2 cellular contexts compared by ENCODE assay signal in the genomic region with DNA sequence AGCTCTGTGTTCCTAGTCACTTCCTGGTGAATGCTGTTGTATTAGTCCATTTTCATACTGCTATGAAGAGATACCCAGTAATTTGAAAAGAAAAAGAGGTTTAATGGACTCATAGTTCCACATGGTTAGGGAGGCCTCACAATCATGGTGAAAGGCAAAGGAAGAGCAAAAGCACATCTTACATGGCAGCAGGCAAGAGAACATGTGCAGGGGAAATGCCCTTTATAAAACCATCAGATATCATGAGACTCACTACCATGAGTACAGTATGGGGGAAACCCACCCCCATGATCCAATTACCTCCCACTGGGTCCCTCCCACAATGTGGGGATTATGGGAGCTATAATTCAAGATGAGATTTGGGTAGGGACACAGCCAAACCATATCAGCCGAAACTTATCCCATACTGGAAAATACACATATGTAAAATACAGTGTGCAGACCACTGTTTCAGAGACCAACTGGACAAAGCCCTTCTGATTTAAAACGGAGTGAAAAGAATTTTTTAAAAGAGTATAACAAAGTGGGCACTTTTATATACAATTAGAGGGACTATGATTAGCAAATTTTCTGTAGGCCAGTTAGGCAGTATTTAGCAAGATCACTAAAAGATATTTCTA.
TF ChIP-seq lines count a peak whose summit lies in the region.

No MANE protein-coding gene starts in this region.

TF ChIP-seq in HEK293, 187 proteins besides CTCF, POLR2A, EP300 and RAD21:
- TF ChIP-seq SCRT1 (tag by site-specific recombination; IDR thresholded peaks at IDR 0.05; ENCODE audit: borderline replicate concordance) (no peak), ZNF155 (tag by site-specific recombination; IDR thresholded peaks at IDR 0.05) (no peak), SETDB1 (IDR thresholded peaks at IDR 0.05; ENCODE audit: insufficient read length, low read length) (peak; percentile 87), ZNF544 (tag by site-specific recombination; IDR thresholded peaks at IDR 0.05) (no peak)
- TF ChIP-seq, protein P1, sequence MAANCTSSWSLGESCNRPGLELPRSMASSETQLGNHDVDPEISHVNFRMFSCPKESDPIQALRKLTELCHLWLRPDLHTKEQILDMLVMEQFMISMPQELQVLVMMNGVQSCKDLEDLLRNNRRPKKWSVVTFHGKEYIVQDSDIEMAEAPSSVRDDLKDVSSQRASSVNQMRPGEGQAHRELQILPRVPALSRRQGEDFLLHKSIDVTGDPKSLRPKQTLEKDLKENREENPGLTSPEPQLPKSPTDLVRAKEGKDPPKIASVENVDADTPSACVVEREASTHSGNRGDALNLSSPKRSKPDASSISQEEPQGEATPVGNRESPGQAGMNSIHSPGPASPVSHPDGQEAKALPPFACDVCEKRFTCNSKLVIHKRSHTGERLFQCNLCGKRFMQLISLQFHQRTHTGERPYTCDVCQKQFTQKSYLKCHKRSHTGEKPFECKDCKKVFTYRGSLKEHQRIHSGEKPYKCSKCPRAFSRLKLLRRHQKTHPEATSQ (tag by site-specific recombination; IDR thresholded peaks at IDR 0.05): peak; percentile 79
TF ChIP-seq in HEK293: peak in this region for 2.

TF ChIP-seq in K562, 482 proteins besides CTCF, POLR2A, EP300 and RAD21 (continues in another document):
- TF ChIP-seq SMARCE1 (IDR thresholded peaks at IDR 0.05): no peak
- TF ChIP-seq ZNF507 (tag; conservative IDR thresholded peaks at IDR 0.05): no peak
- TF ChIP-seq ZNF41 (CRISPR knock-in tag; conservative IDR thresholded peaks at IDR 0.05): no peak
- TF ChIP-seq MAZ (CRISPR knock-in tag; conservative IDR thresholded peaks at IDR 0.05 in 1 of 2, IDR thresholded peaks at IDR 0.05 in 1 of 2): no peak
- 0 out of 2 replicates have a peak, but pooled peaks have one; percentile 57 for TF ChIP-seq POLR2H (tag; IDR thresholded peaks at IDR 0.05; ENCODE audit: low read depth)
- TF ChIP-seq HIVEP1 (CRISPR knock-in tag; IDR thresholded peaks at IDR 0.05): no peak
- TF ChIP-seq, protein P2, sequence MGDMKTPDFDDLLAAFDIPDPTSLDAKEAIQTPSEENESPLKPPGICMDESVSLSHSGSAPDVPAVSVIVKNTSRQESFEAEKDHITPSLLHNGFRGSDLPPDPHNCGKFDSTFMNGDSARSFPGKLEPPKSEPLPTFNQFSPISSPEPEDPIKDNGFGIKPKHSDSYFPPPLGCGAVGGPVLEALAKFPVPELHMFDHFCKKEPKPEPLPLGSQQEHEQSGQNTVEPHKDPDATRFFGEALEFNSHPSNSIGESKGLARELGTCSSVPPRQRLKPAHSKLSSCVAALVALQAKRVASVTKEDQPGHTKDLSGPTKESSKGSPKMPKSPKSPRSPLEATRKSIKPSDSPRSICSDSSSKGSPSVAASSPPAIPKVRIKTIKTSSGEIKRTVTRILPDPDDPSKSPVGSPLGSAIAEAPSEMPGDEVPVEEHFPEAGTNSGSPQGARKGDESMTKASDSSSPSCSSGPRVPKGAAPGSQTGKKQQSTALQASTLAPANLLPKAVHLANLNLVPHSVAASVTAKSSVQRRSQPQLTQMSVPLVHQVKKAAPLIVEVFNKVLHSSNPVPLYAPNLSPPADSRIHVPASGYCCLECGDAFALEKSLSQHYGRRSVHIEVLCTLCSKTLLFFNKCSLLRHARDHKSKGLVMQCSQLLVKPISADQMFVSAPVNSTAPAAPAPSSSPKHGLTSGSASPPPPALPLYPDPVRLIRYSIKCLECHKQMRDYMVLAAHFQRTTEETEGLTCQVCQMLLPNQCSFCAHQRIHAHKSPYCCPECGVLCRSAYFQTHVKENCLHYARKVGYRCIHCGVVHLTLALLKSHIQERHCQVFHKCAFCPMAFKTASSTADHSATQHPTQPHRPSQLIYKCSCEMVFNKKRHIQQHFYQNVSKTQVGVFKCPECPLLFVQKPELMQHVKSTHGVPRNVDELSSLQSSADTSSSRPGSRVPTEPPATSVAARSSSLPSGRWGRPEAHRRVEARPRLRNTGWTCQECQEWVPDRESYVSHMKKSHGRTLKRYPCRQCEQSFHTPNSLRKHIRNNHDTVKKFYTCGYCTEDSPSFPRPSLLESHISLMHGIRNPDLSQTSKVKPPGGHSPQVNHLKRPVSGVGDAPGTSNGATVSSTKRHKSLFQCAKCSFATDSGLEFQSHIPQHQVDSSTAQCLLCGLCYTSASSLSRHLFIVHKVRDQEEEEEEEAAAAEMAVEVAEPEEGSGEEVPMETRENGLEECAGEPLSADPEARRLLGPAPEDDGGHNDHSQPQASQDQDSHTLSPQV (IDR thresholded peaks at IDR 0.05): no peak
- TF ChIP-seq, protein P3, sequence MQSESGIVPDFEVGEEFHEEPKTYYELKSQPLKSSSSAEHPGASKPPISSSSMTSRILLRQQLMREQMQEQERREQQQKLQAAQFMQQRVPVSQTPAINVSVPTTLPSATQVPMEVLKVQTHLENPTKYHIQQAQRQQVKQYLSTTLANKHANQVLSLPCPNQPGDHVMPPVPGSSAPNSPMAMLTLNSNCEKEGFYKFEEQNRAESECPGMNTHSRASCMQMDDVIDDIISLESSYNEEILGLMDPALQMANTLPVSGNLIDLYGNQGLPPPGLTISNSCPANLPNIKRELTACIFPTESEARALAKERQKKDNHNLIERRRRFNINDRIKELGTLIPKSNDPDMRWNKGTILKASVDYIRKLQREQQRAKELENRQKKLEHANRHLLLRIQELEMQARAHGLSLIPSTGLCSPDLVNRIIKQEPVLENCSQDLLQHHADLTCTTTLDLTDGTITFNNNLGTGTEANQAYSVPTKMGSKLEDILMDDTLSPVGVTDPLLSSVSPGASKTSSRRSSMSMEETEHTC (IDR thresholded peaks at IDR 0.05): no peak
- no peak for TF ChIP-seq FOXK1 (CRISPR knock-in tag; IDR thresholded peaks at IDR 0.05; ENCODE audit: borderline replicate concordance)
- TF ChIP-seq TGIF2 (CRISPR knock-in tag; IDR thresholded peaks at IDR 0.05): no peak
- TF ChIP-seq ZNF212 (CRISPR knock-in tag; IDR thresholded peaks at IDR 0.05): no peak
- no peak for TF ChIP-seq PHF20 (IDR thresholded peaks at IDR 0.05; ENCODE audit: partially characterized antibody)
- no peak for TF ChIP-seq ZKSCAN8 (CRISPR knock-in tag; IDR thresholded peaks at IDR 0.05)
- TF ChIP-seq, protein P4, sequence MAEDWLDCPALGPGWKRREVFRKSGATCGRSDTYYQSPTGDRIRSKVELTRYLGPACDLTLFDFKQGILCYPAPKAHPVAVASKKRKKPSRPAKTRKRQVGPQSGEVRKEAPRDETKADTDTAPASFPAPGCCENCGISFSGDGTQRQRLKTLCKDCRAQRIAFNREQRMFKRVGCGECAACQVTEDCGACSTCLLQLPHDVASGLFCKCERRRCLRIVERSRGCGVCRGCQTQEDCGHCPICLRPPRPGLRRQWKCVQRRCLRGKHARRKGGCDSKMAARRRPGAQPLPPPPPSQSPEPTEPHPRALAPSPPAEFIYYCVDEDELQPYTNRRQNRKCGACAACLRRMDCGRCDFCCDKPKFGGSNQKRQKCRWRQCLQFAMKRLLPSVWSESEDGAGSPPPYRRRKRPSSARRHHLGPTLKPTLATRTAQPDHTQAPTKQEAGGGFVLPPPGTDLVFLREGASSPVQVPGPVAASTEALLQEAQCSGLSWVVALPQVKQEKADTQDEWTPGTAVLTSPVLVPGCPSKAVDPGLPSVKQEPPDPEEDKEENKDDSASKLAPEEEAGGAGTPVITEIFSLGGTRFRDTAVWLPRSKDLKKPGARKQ (CRISPR knock-in tag; IDR thresholded peaks at IDR 0.05): no peak
- no peak for TF ChIP-seq ZNF77 (CRISPR knock-in tag; IDR thresholded peaks at IDR 0.05)
- no peak for TF ChIP-seq DPF2 (IDR thresholded peaks at IDR 0.05)
- TF ChIP-seq, protein P5, sequence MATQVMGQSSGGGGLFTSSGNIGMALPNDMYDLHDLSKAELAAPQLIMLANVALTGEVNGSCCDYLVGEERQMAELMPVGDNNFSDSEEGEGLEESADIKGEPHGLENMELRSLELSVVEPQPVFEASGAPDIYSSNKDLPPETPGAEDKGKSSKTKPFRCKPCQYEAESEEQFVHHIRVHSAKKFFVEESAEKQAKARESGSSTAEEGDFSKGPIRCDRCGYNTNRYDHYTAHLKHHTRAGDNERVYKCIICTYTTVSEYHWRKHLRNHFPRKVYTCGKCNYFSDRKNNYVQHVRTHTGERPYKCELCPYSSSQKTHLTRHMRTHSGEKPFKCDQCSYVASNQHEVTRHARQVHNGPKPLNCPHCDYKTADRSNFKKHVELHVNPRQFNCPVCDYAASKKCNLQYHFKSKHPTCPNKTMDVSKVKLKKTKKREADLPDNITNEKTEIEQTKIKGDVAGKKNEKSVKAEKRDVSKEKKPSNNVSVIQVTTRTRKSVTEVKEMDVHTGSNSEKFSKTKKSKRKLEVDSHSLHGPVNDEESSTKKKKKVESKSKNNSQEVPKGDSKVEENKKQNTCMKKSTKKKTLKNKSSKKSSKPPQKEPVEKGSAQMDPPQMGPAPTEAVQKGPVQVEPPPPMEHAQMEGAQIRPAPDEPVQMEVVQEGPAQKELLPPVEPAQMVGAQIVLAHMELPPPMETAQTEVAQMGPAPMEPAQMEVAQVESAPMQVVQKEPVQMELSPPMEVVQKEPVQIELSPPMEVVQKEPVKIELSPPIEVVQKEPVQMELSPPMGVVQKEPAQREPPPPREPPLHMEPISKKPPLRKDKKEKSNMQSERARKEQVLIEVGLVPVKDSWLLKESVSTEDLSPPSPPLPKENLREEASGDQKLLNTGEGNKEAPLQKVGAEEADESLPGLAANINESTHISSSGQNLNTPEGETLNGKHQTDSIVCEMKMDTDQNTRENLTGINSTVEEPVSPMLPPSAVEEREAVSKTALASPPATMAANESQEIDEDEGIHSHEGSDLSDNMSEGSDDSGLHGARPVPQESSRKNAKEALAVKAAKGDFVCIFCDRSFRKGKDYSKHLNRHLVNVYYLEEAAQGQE (CRISPR knock-in tag; IDR thresholded peaks at IDR 0.05; ENCODE audit: low read depth): no peak
- no peak for TF ChIP-seq CXXC5 (CRISPR knock-in tag; IDR thresholded peaks at IDR 0.05)
- TF ChIP-seq ZBTB17 (CRISPR knock-in tag; IDR thresholded peaks at IDR 0.05): no peak
- no peak for TF ChIP-seq JUNB (CRISPR knock-in tag; conservative IDR thresholded peaks at IDR 0.05)
- no peak for TF ChIP-seq NR4A1 (CRISPR knock-in tag; IDR thresholded peaks at IDR 0.05)
- no peak for TF ChIP-seq NR4A1 (tag; IDR thresholded peaks at IDR 0.05)
- no peak for TF ChIP-seq MECOM (CRISPR knock-in tag; IDR thresholded peaks at IDR 0.05)
- no peak for TF ChIP-seq MBD2 (IDR thresholded peaks at IDR 0.05; ENCODE audit: borderline replicate concordance, low read depth)
- no peak for TF ChIP-seq ZNF165 (CRISPR knock-in tag; IDR thresholded peaks at IDR 0.05; ENCODE audit: borderline replicate concordance)
- no peak for TF ChIP-seq RFX7 (CRISPR knock-in tag; IDR thresholded peaks at IDR 0.05)
- no peak for TF ChIP-seq SMARCA4 (IDR thresholded peaks at IDR 0.05)
- TF ChIP-seq SMAD4 (CRISPR knock-in tag; conservative IDR thresholded peaks at IDR 0.05): no peak
- TF ChIP-seq, protein P6, sequence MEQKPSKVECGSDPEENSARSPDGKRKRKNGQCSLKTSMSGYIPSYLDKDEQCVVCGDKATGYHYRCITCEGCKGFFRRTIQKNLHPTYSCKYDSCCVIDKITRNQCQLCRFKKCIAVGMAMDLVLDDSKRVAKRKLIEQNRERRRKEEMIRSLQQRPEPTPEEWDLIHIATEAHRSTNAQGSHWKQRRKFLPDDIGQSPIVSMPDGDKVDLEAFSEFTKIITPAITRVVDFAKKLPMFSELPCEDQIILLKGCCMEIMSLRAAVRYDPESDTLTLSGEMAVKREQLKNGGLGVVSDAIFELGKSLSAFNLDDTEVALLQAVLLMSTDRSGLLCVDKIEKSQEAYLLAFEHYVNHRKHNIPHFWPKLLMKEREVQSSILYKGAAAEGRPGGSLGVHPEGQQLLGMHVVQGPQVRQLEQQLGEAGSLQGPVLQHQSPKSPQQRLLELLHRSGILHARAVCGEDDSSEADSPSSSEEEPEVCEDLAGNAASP (IDR thresholded peaks at IDR 0.05): no peak
- TF ChIP-seq FOXM1 (IDR thresholded peaks at IDR 0.05; ENCODE audit: low read depth): no peak
- TF ChIP-seq FOXM1 (CRISPR knock-in tag; IDR thresholded peaks at IDR 0.05; ENCODE audit: low read depth): no peak
- no peak for TF ChIP-seq ZNF311 (CRISPR knock-in tag; IDR thresholded peaks at IDR 0.05)
- TF ChIP-seq, protein P7, sequence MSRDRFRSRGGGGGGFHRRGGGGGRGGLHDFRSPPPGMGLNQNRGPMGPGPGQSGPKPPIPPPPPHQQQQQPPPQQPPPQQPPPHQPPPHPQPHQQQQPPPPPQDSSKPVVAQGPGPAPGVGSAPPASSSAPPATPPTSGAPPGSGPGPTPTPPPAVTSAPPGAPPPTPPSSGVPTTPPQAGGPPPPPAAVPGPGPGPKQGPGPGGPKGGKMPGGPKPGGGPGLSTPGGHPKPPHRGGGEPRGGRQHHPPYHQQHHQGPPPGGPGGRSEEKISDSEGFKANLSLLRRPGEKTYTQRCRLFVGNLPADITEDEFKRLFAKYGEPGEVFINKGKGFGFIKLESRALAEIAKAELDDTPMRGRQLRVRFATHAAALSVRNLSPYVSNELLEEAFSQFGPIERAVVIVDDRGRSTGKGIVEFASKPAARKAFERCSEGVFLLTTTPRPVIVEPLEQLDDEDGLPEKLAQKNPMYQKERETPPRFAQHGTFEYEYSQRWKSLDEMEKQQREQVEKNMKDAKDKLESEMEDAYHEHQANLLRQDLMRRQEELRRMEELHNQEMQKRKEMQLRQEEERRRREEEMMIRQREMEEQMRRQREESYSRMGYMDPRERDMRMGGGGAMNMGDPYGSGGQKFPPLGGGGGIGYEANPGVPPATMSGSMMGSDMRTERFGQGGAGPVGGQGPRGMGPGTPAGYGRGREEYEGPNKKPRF (IDR thresholded peaks at IDR 0.05; ENCODE audit: low read depth, low read length): no peak
- no peak for TF ChIP-seq HOXB6 (CRISPR knock-in tag; IDR thresholded peaks at IDR 0.05; ENCODE audit: borderline replicate concordance)
- TF ChIP-seq, protein P8, sequence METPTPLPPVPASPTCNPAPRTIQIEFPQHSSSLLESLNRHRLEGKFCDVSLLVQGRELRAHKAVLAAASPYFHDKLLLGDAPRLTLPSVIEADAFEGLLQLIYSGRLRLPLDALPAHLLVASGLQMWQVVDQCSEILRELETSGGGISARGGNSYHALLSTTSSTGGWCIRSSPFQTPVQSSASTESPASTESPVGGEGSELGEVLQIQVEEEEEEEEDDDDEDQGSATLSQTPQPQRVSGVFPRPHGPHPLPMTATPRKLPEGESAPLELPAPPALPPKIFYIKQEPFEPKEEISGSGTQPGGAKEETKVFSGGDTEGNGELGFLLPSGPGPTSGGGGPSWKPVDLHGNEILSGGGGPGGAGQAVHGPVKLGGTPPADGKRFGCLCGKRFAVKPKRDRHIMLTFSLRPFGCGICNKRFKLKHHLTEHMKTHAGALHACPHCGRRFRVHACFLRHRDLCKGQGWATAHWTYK (CRISPR knock-in tag; IDR thresholded peaks at IDR 0.05): no peak
- no peak for TF ChIP-seq SRSF3 (IDR thresholded peaks at IDR 0.05; ENCODE audit: insufficient read depth, low read length)
- TF ChIP-seq NFYB (IDR thresholded peaks at IDR 0.05; ENCODE audit: extremely low read depth, insufficient read length): no peak
- TF ChIP-seq MTA3 (IDR thresholded peaks at IDR 0.05; ENCODE audit: borderline replicate concordance): no peak
- TF ChIP-seq KDM4B (IDR thresholded peaks at IDR 0.05; ENCODE audit: borderline replicate concordance in 2 of 2, low read depth in 1 of 2): no peak
- TF ChIP-seq ZNF282 (CRISPR knock-in tag; IDR thresholded peaks at IDR 0.05): no peak
- no peak for TF ChIP-seq ZNF551 (CRISPR knock-in tag; IDR thresholded peaks at IDR 0.05)
- TF ChIP-seq FOXA1 (IDR thresholded peaks at IDR 0.05; ENCODE audit: borderline replicate concordance): no peak
